ENCODE assay signal across 7 cellular contexts in genomic region chr14:63852817-63853730, GRCh38. TPM values are rescaled to one million over a fixed set of nuclear protein-coding genes. Genes with fewer than 3 reads are reported as not detected.
DNase-seq lines count a peak whose midpoint lies in the region; ATAC-seq, FAIRE-seq and TF ChIP-seq lines count a peak whose summit lies in the region.

Gene SYNE2, plus strand, starts transcription at chr14:63853004. Its CDS starts 56,145 bp downstream, at chr14:63909149.

- H3K27me3 ChIP-seq in WERI-Rb-1 (ENCODE audit: insufficient read depth, low read depth, severe bottlenecking) (no peaks in the 10 kb centered on the region), bronchial epithelial cell (ENCODE audit: control insufficient read depth, insufficient read depth, low read length) (no peaks in the 10 kb centered on the region)

- peak; percentile 15; the same call in 1 of the 2 replicates for TF ChIP-seq CTCF in WERI-Rb-1 (IDR thresholded peaks at IDR 0.05; ENCODE audit: low read depth, low read length)
- peak; percentile 20 for TF ChIP-seq CTCF in bronchial epithelial cell (IDR thresholded peaks at IDR 0.05; ENCODE audit: insufficient read depth, low read length, severe bottlenecking)

- H3K4me3 ChIP-seq in WERI-Rb-1 (ENCODE audit: low read depth, low read length) (peak within 1 kb of the TSS; percentile 84), bronchial epithelial cell (ENCODE audit: low read depth, low read length) (peak within 1 kb of the TSS; percentile 52)

- DNase-seq in NCI-H146 treated with DMSO at 0.1 percent for 48 hours (lab: John Stamatoyannopoulos, UW; ENCODE audit: unreplicated experiment) (peak; percentile 48), WERI-Rb-1 (peak; percentile 85), bronchial epithelial cell (ENCODE audit: low read depth) (peak; percentile 55), inferior parietal cortex (ENCODE audit: extremely low spot score) (peak; percentile 16)
- peak; percentile 81 for DNase-seq in stimulated activated CD4-positive, alpha-beta T cell treated with anti-CD3 and anti-CD28 coated beads, Interleukin-12 subunit alpha, Interleukin-12 subunit beta, amount 100 ng/mL, for 4 hours

- ATAC-seq in GM18502 (IDR thresholded peaks at IDR 0.05; ENCODE audit: poor library complexity, unreplicated experiment) (peak; percentile 87), HG02642 (IDR thresholded peaks at IDR 0.05; ENCODE audit: poor library complexity, unreplicated experiment) (peak; percentile 87)

- FAIRE-seq in bronchial epithelial cell (lab: Jason Lieb, UNC) = no peak

- H3K9me3 ChIP-seq in WERI-Rb-1 (ENCODE audit: severe bottlenecking) = no peaks in the 10 kb centered on the region

- no peaks in the 10 kb centered on the region for H3K36me3 ChIP-seq in WERI-Rb-1
- H3K36me3 ChIP-seq in bronchial epithelial cell (ENCODE audit: control insufficient read depth, insufficient read depth, low read length) = no peaks in the 10 kb centered on the region

- peak within 1 kb of the TSS; percentile 90 for H3K27ac ChIP-seq in WERI-Rb-1

RNA-seq across cellular contexts. Expression of gene SYNE2, which starts in this region (rescaled TPM):
- total RNA-seq in bronchial epithelial cell = 36.6 and 51.2 TPM in 2 replicates

Comparison
In these comparisons a context has a peak if more than half of its experiments do, and no peak if none do; other contexts are left out.
1. Peak in every context shown above with its lines: DNase-seq, ATAC-seq, H3K4me3 ChIP-seq and H3K27ac ChIP-seq.
2. DNase-seq: peak in every context shown above with its lines; median percentile 85 in WERI-Rb-1; 81 in stimulated activated CD4-positive, alpha-beta T cell treated with anti-CD3 and anti-CD28 coated beads, Interleukin-12 subunit alpha, Interleukin-12 subunit beta, amount 100 ng/mL, for 4 hours; 55 in bronchial epithelial cell; 48 in NCI-H146 treated with DMSO at 0.1 percent for 48 hours; 16 in inferior parietal cortex.